Comparison of ENCODE assay signal across 8 cellular contexts in the genomic region with DNA sequence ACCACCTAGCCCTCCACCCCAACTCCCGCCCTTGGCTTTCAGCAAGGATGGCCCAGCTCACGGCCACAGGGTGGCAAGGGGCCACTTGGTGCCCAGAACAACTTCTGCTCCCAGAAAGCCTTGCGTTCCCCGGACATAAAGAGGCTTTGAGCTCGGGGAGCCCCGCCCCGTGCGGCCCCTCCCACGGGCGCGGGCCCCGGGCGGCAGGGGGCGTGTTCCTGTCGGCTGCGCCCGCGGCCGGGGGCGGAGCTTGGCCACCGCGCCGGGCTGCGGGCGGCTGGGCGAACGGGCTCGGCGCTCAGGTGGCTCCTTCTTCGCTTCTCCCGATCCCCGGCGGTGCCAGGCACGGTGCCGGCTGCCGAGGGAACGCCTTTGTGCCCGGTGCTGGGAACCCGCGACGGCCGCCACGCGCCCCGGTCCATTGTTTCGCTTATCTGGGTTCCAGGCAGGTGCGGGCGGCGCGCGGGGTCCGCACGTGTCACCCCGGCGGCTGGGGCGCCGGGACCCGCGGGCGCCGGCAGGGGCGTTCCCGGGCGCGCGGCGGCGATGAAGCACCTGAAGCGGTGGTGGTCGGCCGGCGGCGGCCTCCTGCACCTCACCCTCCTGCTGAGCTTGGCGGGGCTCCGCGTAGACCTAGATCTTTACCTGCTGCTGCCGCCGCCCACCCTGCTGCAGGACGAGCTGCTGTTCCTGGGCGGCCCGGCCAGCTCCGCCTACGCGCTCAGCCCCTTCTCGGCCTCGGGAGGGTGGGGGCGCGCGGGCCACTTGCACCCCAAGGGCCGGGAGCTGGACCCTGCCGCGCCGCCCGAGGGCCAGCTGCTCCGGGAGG. TPM values are rescaled to one million over a fixed set of nuclear protein-coding genes. Genes with fewer than 3 reads are reported as not detected.
A peak's percentile ranks its signal among the peaks of the same experiment; 100 is the strongest.
DNase-seq lines count a peak whose midpoint lies in the region; ATAC-seq and TF ChIP-seq lines count a peak whose summit lies in the region.

A gene with protein sequence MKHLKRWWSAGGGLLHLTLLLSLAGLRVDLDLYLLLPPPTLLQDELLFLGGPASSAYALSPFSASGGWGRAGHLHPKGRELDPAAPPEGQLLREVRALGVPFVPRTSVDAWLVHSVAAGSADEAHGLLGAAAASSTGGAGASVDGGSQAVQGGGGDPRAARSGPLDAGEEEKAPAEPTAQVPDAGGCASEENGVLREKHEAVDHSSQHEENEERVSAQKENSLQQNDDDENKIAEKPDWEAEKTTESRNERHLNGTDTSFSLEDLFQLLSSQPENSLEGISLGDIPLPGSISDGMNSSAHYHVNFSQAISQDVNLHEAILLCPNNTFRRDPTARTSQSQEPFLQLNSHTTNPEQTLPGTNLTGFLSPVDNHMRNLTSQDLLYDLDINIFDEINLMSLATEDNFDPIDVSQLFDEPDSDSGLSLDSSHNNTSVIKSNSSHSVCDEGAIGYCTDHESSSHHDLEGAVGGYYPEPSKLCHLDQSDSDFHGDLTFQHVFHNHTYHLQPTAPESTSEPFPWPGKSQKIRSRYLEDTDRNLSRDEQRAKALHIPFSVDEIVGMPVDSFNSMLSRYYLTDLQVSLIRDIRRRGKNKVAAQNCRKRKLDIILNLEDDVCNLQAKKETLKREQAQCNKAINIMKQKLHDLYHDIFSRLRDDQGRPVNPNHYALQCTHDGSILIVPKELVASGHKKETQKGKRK (plus strand): TSS at position 246 of the 829 bp plus-strand sequence. CDS start 301 bp downstream, at position 547.

- no peaks in the 10 kb centered on the region for H3K36me3 Mint-ChIP-seq in activated B cell treated with CpG ODN at 0.5 μM for 24 hours (ENCODE audit: low read depth)

- H3K4me3 ChIP-seq in A673 (ENCODE audit: low read depth, low read length, poor library complexity, severe bottlenecking) (peak within 1 kb of the TSS; percentile 72), kidney epithelial cell (ENCODE audit: low read depth, low read length) (peak within 1 kb of the TSS; percentile 50)

- H3K9me3 Mint-ChIP-seq in activated B cell treated with CpG ODN at 0.5 μM for 24 hours, result no peaks in the 10 kb centered on the region

- peak within 1 kb of the TSS; percentile 94 for H3K4me3 Mint-ChIP-seq in activated B cell treated with CpG ODN at 0.5 μM for 24 hours

- BruUV-seq in A673 (replicated peaks; lab: Mats Ljungman, UMichigan), result no TSS peak

- H3K4me1 ChIP-seq in A673 (ENCODE audit: insufficient read depth, low read length, poor library complexity, severe bottlenecking), result peaks cover 13% of the 10 kb centered on the region

- H3K9me3 ChIP-seq in A673 (ENCODE audit: low read depth, low read length, poor library complexity, severe bottlenecking), result no peaks in the 10 kb centered on the region

- ATAC-seq in HG03045 (IDR thresholded peaks at IDR 0.05; ENCODE audit: unreplicated experiment) (peak; percentile 72), activated B cell treated with CpG ODN at 0.5 μM for 24 hours (ENCODE audit: low read depth) (peak; percentile 90)

- intact Hi-C loops in A673 (cut with micrococcal nuclease; ENCODE audit: unreplicated experiment) (no loop called here), activated B cell treated with CpG ODN at 0.5 μM for 24 hours (cut with micrococcal nuclease) (loop anchor here (1.0 to 5.0 kb wide), 6 partner anchors 48 to 1010 kb away; a partner anchor contains a TSS)

- CTCF ChIA-PET in A673 (lab: Charles Lee) (interaction anchor here (0.6 kb wide), 2 partner anchors 42 to 87 kb away, joined by 3 to 6 read pairs; no protein-coding TSS in a partner anchor), activated B cell treated with CpG ODN at 0.5 μM for 24 hours (lab: Charles Lee) (interaction anchor here (0.7 to 3.0 kb wide), 15 partner anchors 20 to 214 kb away, joined by 3 to 15 read pairs (median 4); a partner anchor contains a TSS)

- H3K27me3 Mint-ChIP-seq in activated B cell treated with CpG ODN at 0.5 μM for 24 hours, result no peaks in the 10 kb centered on the region

- TF ChIP-seq CTCF in A673 (conservative IDR thresholded peaks at IDR 0.05; ENCODE audit: low read depth, low read length) (no peak), activated B cell treated with CpG ODN at 0.5 μM for 24 hours (IDR thresholded peaks at IDR 0.05) (no peak), kidney epithelial cell (IDR thresholded peaks at IDR 0.05; ENCODE audit: insufficient read depth, low read length, poor library complexity, severe bottlenecking) (no peak)

- no peak within 1 kb of the TSS for H3K27ac ChIP-seq in A673 (ENCODE audit: low read depth, low read length, poor library complexity, severe bottlenecking)

- TF ChIP-seq POLR2A in GM18526 (IDR thresholded peaks at IDR 0.05; ENCODE audit: extremely low read depth, insufficient read length), result peak; percentile 74

- peak within 1 kb of the TSS; percentile 86 for H3K27ac Mint-ChIP-seq in activated B cell treated with CpG ODN at 0.5 μM for 24 hours

- POLR2A ChIA-PET in A673 (lab: Charles Lee; ENCODE audit: low non-redundant PET) (interaction anchor here (0.6 to 1.0 kb wide), 2 partner anchors 53 to 61 kb away, joined by 3 read pairs; no protein-coding TSS in a partner anchor), activated B cell treated with CpG ODN at 0.5 μM for 24 hours (lab: Charles Lee) (interaction anchor here (0.7 to 2.2 kb wide), 17 partner anchors 9 to 257 kb away, joined by 3 to 72 read pairs (median 6); a partner anchor contains a TSS)

- H3K27me3 ChIP-seq in A673 (replicated peaks; ENCODE audit: insufficient read depth, low read depth, low read length, poor library complexity), result no peaks in the 10 kb centered on the region
- H3K27me3 ChIP-seq in kidney epithelial cell (ENCODE audit: control insufficient read depth, insufficient read depth, low read length), result no peaks in the 10 kb centered on the region

- H3K4me1 Mint-ChIP-seq in activated B cell treated with CpG ODN at 0.5 μM for 24 hours, result peaks cover 48% of the 10 kb centered on the region

- H3K36me3 ChIP-seq in A673 (ENCODE audit: insufficient read depth, low read length, poor library complexity, severe bottlenecking) (no peaks in the 10 kb centered on the region), kidney epithelial cell (ENCODE audit: control insufficient read depth, insufficient read depth, low read length) (no peaks in the 10 kb centered on the region)

- DNase-seq in A673 (ENCODE audit: low spot score) (peak; percentile 88), NCI-H2171 treated with DMSO at 0.1 percent for 48 hours (lab: John Stamatoyannopoulos, UW) (peak; percentile 79), activated B cell treated with CpG ODN at 0.5 μM for 24 hours (peak; percentile 82), kidney epithelial cell (ENCODE audit: low read depth) (no peak)
- peak; percentile 80 for DNase-seq in central memory CD4-positive, alpha-beta T cell
- DNase-seq in stimulated activated CD4-positive, alpha-beta T cell treated with anti-CD3 and anti-CD28 coated beads, Interleukin-15, amount 100 ng/mL, for 24 hours, result peak; percentile 90

RNA-seq across cellular contexts. Expression of the gene that starts here (rescaled TPM):
- total RNA-seq in A673 (2021) (8.5 and 8.6 TPM in 2 replicates), activated B cell treated with CpG ODN at 0.5 μM for 24 hours (2.7 and 3.0 TPM in 2 replicates), kidney epithelial cell (53.8 and 57.1 TPM in 2 replicates)
